18 cellular contexts compared by ENCODE assay signal in genomic region chr3:191775451-191776233, GRCh38.
A peak's percentile ranks its signal among the peaks of the same experiment; 100 is the strongest.
DNase-seq lines count a peak whose midpoint lies in the region; FAIRE-seq and TF ChIP-seq lines count a peak whose summit lies in the region.
"Had no signal": no experiment of that assay in that cellular context is flagged by ENCODE, and none has a peak within 500 bp of the region (broad histone marks: within the 10 kb centered on the region; RNA-seq: fewer than 3 reads in every experiment).

No MANE protein-coding gene starts in this region.

- intact Hi-C loops in activated T-helper 1 cell treated with anti-CD3 and anti-CD28 coated beads, Interleukin-12 subunit alpha, Interleukin-12 subunit beta, Interleukin-2, Interleukin-4 antibody, amounts not matched to agents 30 ng/mL and 10 ng/mL and 1 ng/mL, durations not matched to agents 14 hours and 24 hours and 36 hours (cut with micrococcal nuclease) = no loop called here

- H3K4me3 Mint-ChIP-seq in activated T-helper 1 cell treated with anti-CD3 and anti-CD28 coated beads, Interleukin-12 subunit alpha, Interleukin-12 subunit beta, Interleukin-2, Interleukin-4 antibody, amounts not matched to agents 30 ng/mL and 10 ng/mL and 1 ng/mL, durations not matched to agents 14 hours and 24 hours and 36 hours = no peak overlapping the region
- H3K4me3 Mint-ChIP-seq: activated CD4-positive, alpha-beta T cell treated with anti-CD3 and anti-CD28 coated beads for 36 hours; activated T-cell treated with anti-CD3 and anti-CD28 coated beads, Interleukin-2, amount 50 U/mL, for 24 hours; H9 had no signal

- POLR2A ChIA-PET in GM10248 (lab: Yijun Ruan, JAX) = no interaction called here

- peak overlapping the region; percentile 74 for H3K27ac ChIP-seq in mesodermal cell (ENCODE audit: low read depth, low read length, severe bottlenecking)
- H3K27ac ChIP-seq: Peyer's patch, skin epidermis had no signal

- H3K27me3 Mint-ChIP-seq in activated T-helper 1 cell treated with anti-CD3 and anti-CD28 coated beads, Interleukin-12 subunit alpha, Interleukin-12 subunit beta, Interleukin-2, Interleukin-4 antibody, amounts not matched to agents 30 ng/mL and 10 ng/mL and 1 ng/mL, durations not matched to agents 14 hours and 24 hours and 36 hours (ENCODE audit: insufficient read depth) = no peaks in the 10 kb centered on the region
- H3K27me3 Mint-ChIP-seq: activated CD4-positive, alpha-beta T cell treated with anti-CD3 and anti-CD28 coated beads for 36 hours; activated T-cell treated with anti-CD3 and anti-CD28 coated beads, Interleukin-2, amount 50 U/mL, for 24 hours had no signal

- no peak for FAIRE-seq in bronchial epithelial cell (lab: Jason Lieb, UNC)

- no peaks in the 10 kb centered on the region for H3K36me3 Mint-ChIP-seq in activated T-helper 1 cell treated with anti-CD3 and anti-CD28 coated beads, Interleukin-12 subunit alpha, Interleukin-12 subunit beta, Interleukin-2, Interleukin-4 antibody, amounts not matched to agents 30 ng/mL and 10 ng/mL and 1 ng/mL, durations not matched to agents 14 hours and 24 hours and 36 hours (ENCODE audit: low read depth)

- no peak for TF ChIP-seq RAD21 in Ishikawa (IDR thresholded peaks at IDR 0.05; ENCODE audit: low read depth)

- H3K9me3 ChIP-seq in mesodermal cell (ENCODE audit: control insufficient read depth, low read length) = peaks cover 9% of the 10 kb centered on the region
- H3K9me3 ChIP-seq: Peyer's patch had no signal

- H3K36me3 ChIP-seq in bronchial epithelial cell (ENCODE audit: control insufficient read depth, insufficient read depth, low read length) = no peaks in the 10 kb centered on the region
- H3K36me3 ChIP-seq in mesodermal cell (ENCODE audit: control insufficient read depth, insufficient read depth, low read length) = no peaks in the 10 kb centered on the region
- H3K36me3 ChIP-seq: Peyer's patch had no signal

- no peaks in the 10 kb centered on the region for H3K27me3 ChIP-seq in bronchial epithelial cell (ENCODE audit: control insufficient read depth, insufficient read depth, low read length)
- H3K27me3 ChIP-seq: Peyer's patch had no signal

- CTCF ChIA-PET in GM10248 (lab: Yijun Ruan, JAX) = no interaction called here

- peak; percentile 44 for DNase-seq in AG10803 (ENCODE audit: low read depth)
- peak; percentile 92 for DNase-seq in bronchial epithelial cell (ENCODE audit: low read depth)
- no peak for DNase-seq in GM10248 (ENCODE audit: extremely low spot score)
- DNase-seq in hippocampal formation (lab: John Stamatoyannopoulos, UW) = no peak
- DNase-seq in activated T-helper 1 cell treated with anti-CD3 and anti-CD28 coated beads, Interleukin-12 subunit alpha, Interleukin-12 subunit beta, Interleukin-2, Interleukin-4 antibody, amounts not matched to agents 30 ng/mL and 10 ng/mL and 1 ng/mL, durations not matched to agents 14 hours and 24 hours and 36 hours (ENCODE audit: low spot score) = no peak
- no peak for DNase-seq in NCI-H748 treated with DMSO at 0.1 percent for 48 hours (lab: John Stamatoyannopoulos, UW)
- DNase-seq: activated CD4-positive, alpha-beta T cell treated with anti-CD3 and anti-CD28 coated beads for 36 hours; activated T-cell treated with anti-CD3 and anti-CD28 coated beads, Interleukin-2, amount 50 U/mL, for 24 hours; DMS153; H9; hypothalamus; NCI-H187; NCI-H524; Peyer's patch; stimulated activated naive CD4-positive, alpha-beta T cell treated with Interleukin-2 at 50 U/mL for 16 hours had no signal

- TF ChIP-seq CTCF in AG10803 (conservative IDR thresholded peaks at IDR 0.05; ENCODE audit: low read length) (no peak), bronchial epithelial cell (IDR thresholded peaks at IDR 0.05; ENCODE audit: insufficient read depth, low read length, severe bottlenecking) (no peak), GM10248 (IDR thresholded peaks at IDR 0.05; ENCODE audit: control extremely low read depth, extremely low read depth, low read depth, missing control alignments) (no peak)

- TF ChIP-seq EP300 in Ishikawa (IDR thresholded peaks at IDR 0.05; ENCODE audit: borderline replicate concordance) = no peak; the same call in 1 of the 2 replicates

- 100% methylated on average over 2 to 3 of the region's 5 CpGs for WGBS in mesodermal cell (ENCODE audit: insufficient coverage in 2 of 2), 2 experiments

- peaks cover 6% of the 10 kb centered on the region for H3K9me3 Mint-ChIP-seq in activated T-helper 1 cell treated with anti-CD3 and anti-CD28 coated beads, Interleukin-12 subunit alpha, Interleukin-12 subunit beta, Interleukin-2, Interleukin-4 antibody, amounts not matched to agents 30 ng/mL and 10 ng/mL and 1 ng/mL, durations not matched to agents 14 hours and 24 hours and 36 hours

- H3K4me1 ChIP-seq in mesodermal cell (ENCODE audit: control insufficient read depth, insufficient read depth, low read length, poor library complexity, severe bottlenecking) = peaks cover 10% of the 10 kb centered on the region
- H3K4me1 ChIP-seq: Peyer's patch had no signal

- no peak overlapping the region for H3K27ac Mint-ChIP-seq in activated T-helper 1 cell treated with anti-CD3 and anti-CD28 coated beads, Interleukin-12 subunit alpha, Interleukin-12 subunit beta, Interleukin-2, Interleukin-4 antibody, amounts not matched to agents 30 ng/mL and 10 ng/mL and 1 ng/mL, durations not matched to agents 14 hours and 24 hours and 36 hours
- H3K27ac Mint-ChIP-seq: activated CD4-positive, alpha-beta T cell treated with anti-CD3 and anti-CD28 coated beads for 36 hours; activated T-cell treated with anti-CD3 and anti-CD28 coated beads, Interleukin-2, amount 50 U/mL, for 24 hours; H9 had no signal

- H3K4me1 Mint-ChIP-seq in activated T-helper 1 cell treated with anti-CD3 and anti-CD28 coated beads, Interleukin-12 subunit alpha, Interleukin-12 subunit beta, Interleukin-2, Interleukin-4 antibody, amounts not matched to agents 30 ng/mL and 10 ng/mL and 1 ng/mL, durations not matched to agents 14 hours and 24 hours and 36 hours (ENCODE audit: low read depth) = no peaks in the 10 kb centered on the region
- H3K4me1 Mint-ChIP-seq: activated CD4-positive, alpha-beta T cell treated with anti-CD3 and anti-CD28 coated beads for 36 hours had no signal

- H3K4me3 ChIP-seq in AG10803 (ENCODE audit: low read length) (no peak overlapping the region), bronchial epithelial cell (ENCODE audit: low read depth, low read length) (no peak overlapping the region), mesodermal cell (ENCODE audit: extremely low read depth, insufficient read depth, low read length, poor library complexity, severe bottlenecking) (no peak overlapping the region)
- H3K4me3 ChIP-seq: Peyer's patch, skin epidermis had no signal

TF ChIP-seq in Ishikawa, 13 proteins besides CTCF, POLR2A, EP300 and RAD21:
- 0 out of 2 replicates have a peak, but pooled peaks have one; percentile 35 for TF ChIP-seq TEAD4 (IDR thresholded peaks at IDR 0.05)
- no peak for TF ChIP-seq MAX (IDR thresholded peaks at IDR 0.05)

Comparison
In these comparisons a context has a peak if more than half of its experiments do, and no peak if none do; other contexts are left out.
1. DNase-seq: peak in AG10803 (single experiment) and bronchial epithelial cell (single experiment); none in GM10248 (single experiment), hippocampal formation (0 of 2), activated T-helper 1 cell treated with anti-CD3 and anti-CD28 coated beads, Interleukin-12 subunit alpha, Interleukin-12 subunit beta, Interleukin-2, Interleukin-4 antibody, amounts not matched to agents 30 ng/mL and 10 ng/mL and 1 ng/mL, durations not matched to agents 14 hours and 24 hours and 36 hours (single experiment) and NCI-H748 treated with DMSO at 0.1 percent for 48 hours (single experiment).